Comparison of ENCODE assay signal across 8 cellular contexts in the genomic region with DNA sequence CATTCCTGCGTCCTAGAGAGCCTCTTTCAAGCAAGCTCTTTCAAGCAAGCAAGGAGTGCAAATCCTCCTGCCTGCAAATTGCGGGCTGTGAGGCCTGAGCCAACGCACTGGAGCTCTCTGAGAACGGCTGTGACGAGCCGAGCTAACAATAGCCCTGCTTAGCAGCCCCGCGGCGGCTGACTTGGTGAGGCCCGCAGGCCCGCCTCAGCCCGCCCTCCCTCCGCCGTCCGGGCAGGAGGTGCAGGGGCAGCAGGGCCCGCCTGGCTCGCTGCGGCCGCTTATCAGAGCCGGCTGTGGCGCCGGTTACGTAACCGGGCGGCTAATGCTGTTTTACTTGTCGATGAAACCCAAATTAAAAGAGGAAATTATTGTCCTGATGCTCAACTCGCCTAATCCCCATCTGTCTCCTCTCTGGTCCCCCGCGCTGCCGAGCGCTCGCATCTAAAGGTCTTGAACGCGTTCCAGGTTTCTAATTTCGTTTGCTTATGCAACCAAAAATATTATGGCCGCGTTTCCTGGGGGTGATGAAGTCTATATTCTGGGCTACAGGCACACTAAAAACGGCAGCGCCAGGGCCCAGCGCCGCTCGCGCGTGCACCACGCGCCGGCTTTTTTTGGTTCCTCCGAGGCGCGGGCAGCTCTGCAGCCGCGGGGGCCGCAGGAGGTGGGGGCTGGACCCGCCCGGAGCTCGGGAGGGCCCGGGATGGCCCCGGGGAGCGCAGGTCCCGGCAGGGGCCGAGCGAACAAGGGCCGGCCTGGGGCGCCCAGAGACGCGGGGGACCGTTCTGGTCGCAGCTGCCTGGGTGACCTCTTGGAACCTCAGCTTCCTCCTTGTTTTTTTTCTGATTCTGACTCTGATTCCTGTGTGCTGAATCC.
DNase-seq lines count a peak whose midpoint lies in the region; ATAC-seq lines count a peak whose summit lies in the region.

No MANE protein-coding gene starts in this region.

- ATAC-seq in HG02870 (IDR thresholded peaks at IDR 0.05; ENCODE audit: unreplicated experiment) = peak; percentile 60

- DNase-seq in DMS79 (lab: John Stamatoyannopoulos, UW) (peak; percentile 67), NCI-H446 treated with DMSO at 0.1 percent for 48 hours (lab: John Stamatoyannopoulos, UW) (peak; percentile 91), dermis microvascular lymphatic vessel endothelial cell (ENCODE audit: low read depth in 2 of 2) (peak; percentile 51 to 84), left kidney (ENCODE audit: low read depth, low spot score) (peak; percentile 89)
- peak; percentile 32 to 38 for DNase-seq in activated CD4-positive, alpha-beta T cell treated with anti-CD3 and anti-CD28 coated beads for 4 hours
- peak; percentile 34 for DNase-seq in stimulated activated CD4-positive, alpha-beta T cell treated with anti-CD3 and anti-CD28 coated beads, Interleukin-12 subunit alpha, Interleukin-12 subunit beta, amount 100 ng/mL, for 4 hours
- no peak for DNase-seq in effector CD8-positive, alpha-beta T cell (lab: John Stamatoyannopoulos, UW)
